ENCODE assay signal across 17 cellular contexts in genomic region chr6:154337423-154338005, GRCh38. TPM values are rescaled to one million over a fixed set of nuclear protein-coding genes. Genes with fewer than 3 reads are reported as not detected.
"Had no signal": no experiment of that assay in that cellular context is flagged by ENCODE, and none has a peak within 500 bp of the region (broad histone marks: within the 10 kb centered on the region; RNA-seq: fewer than 3 reads in every experiment).

No MANE protein-coding gene starts in this region.

- H3K27ac ChIP-seq: adrenal gland, ovary had no signal

- H3K36me3 ChIP-seq: adrenal gland, ovary had no signal

- H3K27ac Mint-ChIP-seq: activated B cell treated with CpG ODN at 0.5 μM for 24 hours; activated CD8-positive, alpha-beta T cell treated with anti-CD3 and anti-CD28 coated beads for 36 hours; activated naive CD4-positive, alpha-beta T cell treated with anti-CD3 and anti-CD28 coated beads, Interleukin-2, amount 50 U/mL, for 24 hours; endodermal cell had no signal

- H3K27me3 Mint-ChIP-seq: activated B cell treated with CpG ODN at 0.5 μM for 24 hours; activated CD8-positive, alpha-beta T cell treated with anti-CD3 and anti-CD28 coated beads for 36 hours; activated naive CD4-positive, alpha-beta T cell treated with anti-CD3 and anti-CD28 coated beads, Interleukin-2, amount 50 U/mL, for 24 hours had no signal

- DNase-seq: activated B cell treated with CpG ODN at 0.5 μM for 24 hours; activated CD4-positive, alpha-beta T cell treated with anti-CD3 and anti-CD28 coated beads for 48 hours; activated CD8-positive, alpha-beta T cell treated with anti-CD3 and anti-CD28 coated beads for 36 hours; activated effector memory CD4-positive, alpha-beta T cell treated with anti-CD3 and anti-CD28 coated beads, Interleukin-2, amount 50 U/mL, for 16 hours; activated T-cell treated with anti-CD3 and anti-CD28 coated beads, Interleukin-2, amount 50 U/mL, for 48 hours; adrenal gland; dorsolateral prefrontal cortex; endodermal cell; erythroblast; left colon; midbrain; ovary had no signal

- H3K4me3 Mint-ChIP-seq: activated B cell treated with CpG ODN at 0.5 μM for 24 hours; activated CD8-positive, alpha-beta T cell treated with anti-CD3 and anti-CD28 coated beads for 36 hours; activated naive CD4-positive, alpha-beta T cell treated with anti-CD3 and anti-CD28 coated beads, Interleukin-2, amount 50 U/mL, for 24 hours; endodermal cell; neural crest cell had no signal

- H3K27me3 ChIP-seq: adrenal gland, ovary had no signal

- H3K4me3 ChIP-seq: adrenal gland, dorsolateral prefrontal cortex, lung, ovary had no signal

- ATAC-seq: activated CD8-positive, alpha-beta T cell treated with anti-CD3 and anti-CD28 coated beads for 36 hours; left colon; sciatic nerve had no signal

- H3K9me3 Mint-ChIP-seq: activated CD8-positive, alpha-beta T cell treated with anti-CD3 and anti-CD28 coated beads for 36 hours; activated naive CD4-positive, alpha-beta T cell treated with anti-CD3 and anti-CD28 coated beads, Interleukin-2, amount 50 U/mL, for 24 hours; endodermal cell; neural crest cell had no signal

- H3K36me3 Mint-ChIP-seq: activated naive CD4-positive, alpha-beta T cell treated with anti-CD3 and anti-CD28 coated beads, Interleukin-2, amount 50 U/mL, for 24 hours had no signal

- H3K4me1 Mint-ChIP-seq: activated B cell treated with CpG ODN at 0.5 μM for 24 hours had no signal

- H3K4me1 ChIP-seq: adrenal gland had no signal

- H3K9me3 ChIP-seq: adrenal gland, ovary had no signal

RNA-seq across cellular contexts. Expression of gene IPCEF1, which starts 19.1 kb away (rescaled TPM):
- total RNA-seq: myocyte had no signal
